14 cellular contexts compared by ENCODE assay signal in genomic region chr2:85862426-85862825, GRCh38. TPM values are rescaled to one million over a fixed set of nuclear protein-coding genes. Genes with fewer than 3 reads are reported as not detected.
A peak's percentile ranks its signal among the peaks of the same experiment; 100 is the strongest.
DNase-seq lines count a peak whose midpoint lies in the region; ATAC-seq and TF ChIP-seq lines count a peak whose summit lies in the region.
"Had no signal": no experiment of that assay in that cellular context is flagged by ENCODE, and none has a peak within 500 bp of the region (broad histone marks: within the 10 kb centered on the region; RNA-seq: fewer than 3 reads in every experiment).

No MANE protein-coding gene starts in this region.

- CTCF ChIA-PET in CD4-positive, alpha-beta memory T cell (lab: Charles Lee; ENCODE audit: partially characterized antibody) = interaction anchor here (2.3 to 8.6 kb wide), 3 partner anchors 9 to 34 kb away, joined by 15 to 76 read pairs (median 33); partner anchors contain the start of gene ST3GAL5

- H3K27ac Mint-ChIP-seq in CD4-positive, alpha-beta memory T cell = peak overlapping the region; percentile 84 to 94 (median 90)
- H3K27ac Mint-ChIP-seq: brain had no signal

- H3K79me2 ChIP-seq in KMS-11 (ENCODE audit: insufficient read depth, low read depth) = peaks cover 4% of the 10 kb centered on the region; the same call in 1 of the 2 replicates

- H4K20me1 ChIP-seq in KMS-11 (ENCODE audit: insufficient read depth) = no peaks in the 10 kb centered on the region
- H4K20me1 ChIP-seq: BLaER1 had no signal

- ATAC-seq in left cardiac atrium = no peak
- ATAC-seq: gastrocnemius medialis had no signal

- H3K27me3 ChIP-seq in CD4-positive, alpha-beta memory T cell (ENCODE audit: insufficient read depth, low read length) = no peaks in the 10 kb centered on the region
- no peaks in the 10 kb centered on the region for H3K27me3 ChIP-seq in KMS-11 (ENCODE audit: insufficient read depth, low read depth)
- H3K27me3 ChIP-seq: BLaER1, gastrocnemius medialis, suprapubic skin had no signal

- peak overlapping the region; percentile 33 for H3K27ac ChIP-seq in CD4-positive, alpha-beta memory T cell (ENCODE audit: low read depth, low read length)
- H3K27ac ChIP-seq in KMS-11 = peak overlapping the region; percentile 71; the same call in 1 of the 2 replicates
- H3K27ac ChIP-seq: BLaER1, gastrocnemius medialis, HL-60, suprapubic skin had no signal

- H3K36me3 ChIP-seq in CD4-positive, alpha-beta memory T cell (ENCODE audit: insufficient read depth, low read length) = peaks cover 3% of the 10 kb centered on the region
- no peaks in the 10 kb centered on the region for H3K36me3 ChIP-seq in KMS-11 (ENCODE audit: insufficient read depth)

- no peak overlapping the region; the same call in 1 of the 2 replicates for H3K9ac ChIP-seq in KMS-11
- H3K9ac ChIP-seq: BLaER1 had no signal

- intact Hi-C loops in CD4-positive, alpha-beta memory T cell (cut with micrococcal nuclease) = no loop called here
- intact Hi-C loops in left cardiac atrium (cut with DNase I) = no loop called here

- TF ChIP-seq CTCF in KMS-11 (conservative IDR thresholded peaks at IDR 0.05; ENCODE audit: low read depth, low read length) = no peak

- POLR2A ChIA-PET in CD4-positive, alpha-beta memory T cell (lab: Charles Lee; ENCODE audit: partially characterized antibody) = interaction anchor here (1.2 to 2.8 kb wide), 3 partner anchors 9 to 244 kb away, joined by 7 to 16 read pairs (median 10); partner anchors contain the start of genes POLR1A, PTCD3 and ST3GAL5

- H3K36me3 Mint-ChIP-seq in CD4-positive, alpha-beta memory T cell = peaks cover 26 to 43% of the 10 kb centered on the region in 2 donors

- no peaks in the 10 kb centered on the region for H3K9me3 Mint-ChIP-seq in CD4-positive, alpha-beta memory T cell
- H3K9me3 Mint-ChIP-seq: brain had no signal

- H3K4me1 ChIP-seq in CD4-positive, alpha-beta memory T cell (ENCODE audit: insufficient read depth, low read length) = peaks cover 57% of the 10 kb centered on the region
- peaks cover 100% of the 10 kb centered on the region for H3K4me1 ChIP-seq in KMS-11 (ENCODE audit: low read depth, poor library complexity, severe bottlenecking)
- H3K4me1 ChIP-seq: BLaER1 had no signal

- H3K4me3 ChIP-seq in CD4-positive, alpha-beta memory T cell (ENCODE audit: low read length in 2 of 2) = no peak overlapping the region
- no peak overlapping the region for H3K4me3 ChIP-seq in KMS-11 (IDR thresholded peaks at IDR 0.05; ENCODE audit: insufficient read depth, low read depth, low read length)
- H3K4me3 ChIP-seq: BLaER1, gastrocnemius medialis, suprapubic skin had no signal

- peak overlapping the region in 5 of 8 donors; percentile 28 to 83 (median 57) for H3K4me3 Mint-ChIP-seq in CD4-positive, alpha-beta memory T cell

- no peaks in the 10 kb centered on the region for H3K27me3 Mint-ChIP-seq in CD4-positive, alpha-beta memory T cell
- H3K27me3 Mint-ChIP-seq: brain had no signal

- H3K4me1 Mint-ChIP-seq in CD4-positive, alpha-beta memory T cell = peaks cover 57 to 91% (median 70%) of the 10 kb centered on the region in 4 donors
- H3K4me1 Mint-ChIP-seq: brain had no signal

- H3K4me2 ChIP-seq in KMS-11 = peak overlapping the region; percentile 69; the same call in 1 of the 2 replicates
- H3K4me2 ChIP-seq: BLaER1 had no signal

- no peak overlapping the region for H2AFZ ChIP-seq in KMS-11 (ENCODE audit: low read depth)

- peak in 4 of 5 donors; percentile 22 to 82 (median 36) for DNase-seq in CD4-positive, alpha-beta memory T cell
- peak; percentile 47 to 56 for DNase-seq in activated T-cell treated with anti-CD3 and anti-CD28 coated beads, Interleukin-2, amount 50 U/mL, for 48 hours
- DNase-seq in kidney tubule cell (ENCODE audit: low spot score) (peak; percentile 6), left cardiac atrium (no peak), SKM-1 (lab: John Stamatoyannopoulos, UW; ENCODE audit: unreplicated experiment) (no peak), NCI-H748 treated with DMSO at 0.1 percent for 48 hours (lab: John Stamatoyannopoulos, UW) (no peak), LoVo (ENCODE audit: low spot score) (no peak)
- DNase-seq: gastrocnemius medialis, retina had no signal

- H3K9me3 ChIP-seq in CD4-positive, alpha-beta memory T cell (ENCODE audit: control insufficient read depth in 1 of 2, low read length in 2 of 2) = no peaks in the 10 kb centered on the region
- H3K9me3 ChIP-seq: BLaER1, gastrocnemius medialis, suprapubic skin had no signal

RNA-seq across cellular contexts. Expression of gene ST3GAL5, which starts 26.4 kb away (rescaled TPM):
- total RNA-seq in CD4-positive, alpha-beta memory T cell = 10 to 100 TPM; 37.1 to 41.7 TPM
- polyA plus RNA-seq in CD4-positive, alpha-beta memory T cell = 10 to 100 TPM in 1 of 2 donors, 1 to 10 TPM in 1; 8.0 to 13.3 TPM
- total RNA-seq in left cardiac atrium = 10 to 100 TPM; 10.6 to 12.5 TPM

Comparison
In these comparisons a context has a peak if more than half of its experiments do, and no peak if none do; other contexts are left out.
1. DNase-seq: peak in CD4-positive, alpha-beta memory T cell (4 of 5), activated T-cell treated with anti-CD3 and anti-CD28 coated beads, Interleukin-2, amount 50 U/mL, for 48 hours (2 of 2) and kidney tubule cell (single experiment); none in left cardiac atrium (single experiment), SKM-1 (single experiment), NCI-H748 treated with DMSO at 0.1 percent for 48 hours (single experiment) and LoVo (single experiment).